ENCODE assay signal across 26 cellular contexts in the genomic region with DNA sequence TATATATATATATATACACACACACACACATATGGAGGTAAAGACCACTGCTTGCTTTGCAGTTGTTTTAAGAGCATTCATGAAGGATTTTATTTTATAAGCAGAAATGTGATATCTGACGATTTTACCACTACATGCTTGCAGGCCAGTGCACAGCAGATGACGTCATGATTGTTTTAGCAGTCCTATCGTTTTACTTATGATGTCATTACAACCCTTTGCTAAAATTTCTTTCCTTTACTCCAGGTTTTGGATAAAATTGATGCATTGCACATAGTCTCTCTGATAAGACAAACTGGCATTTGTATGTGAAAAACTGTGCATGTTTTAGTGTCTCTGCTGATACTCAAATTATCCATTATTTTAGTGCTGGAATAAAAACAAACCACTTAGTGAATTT. TPM values are rescaled to one million over a fixed set of nuclear protein-coding genes. Genes with fewer than 3 reads are reported as not detected.
DNase-seq lines count a peak whose midpoint lies in the region; ATAC-seq and TF ChIP-seq lines count a peak whose summit lies in the region.
"Had no signal": no experiment of that assay in that cellular context is flagged by ENCODE, and none has a peak within 500 bp of the region (broad histone marks: within the 10 kb centered on the region; RNA-seq: fewer than 3 reads in every experiment).

No MANE protein-coding gene starts in this region.

- peaks cover 0 to 4% (median 0%) of the 10 kb centered on the region in 3 donors for H3K36me3 ChIP-seq in esophagus squamous epithelium
- H3K36me3 ChIP-seq in rectal smooth muscle tissue (ENCODE audit: control insufficient read depth, insufficient read depth, low read length) = no peaks in the 10 kb centered on the region
- H3K36me3 ChIP-seq: BLaER1, pancreas, upper lobe of left lung had no signal

- ATAC-seq in HG02610 (IDR thresholded peaks at IDR 0.05; ENCODE audit: unreplicated experiment) (no peak), HG02938 (IDR thresholded peaks at IDR 0.05; ENCODE audit: unreplicated experiment) (no peak), GM18502 (IDR thresholded peaks at IDR 0.05; ENCODE audit: poor library complexity, unreplicated experiment) (no peak)
- ATAC-seq: body of pancreas, foreskin keratinocyte, heart right ventricle, mucosa of descending colon, pancreas, SK-N-SH treated with all-trans-retinoic acid at 6 μM for 48 hours had no signal

- 43 to 51% methylated on average over 3 of the region's 3 CpGs for WGBS in esophagus squamous epithelium, 2 donors

- CTCF ChIA-PET in HEK293T (lab: Yijun Ruan, JAX) = no interaction called here

- H3K4me1 ChIP-seq in esophagus squamous epithelium = peaks cover 14 to 97% (median 43%) of the 10 kb centered on the region in 3 donors
- peaks cover 16% of the 10 kb centered on the region for H3K4me1 ChIP-seq in rectal smooth muscle tissue (ENCODE audit: control insufficient read depth, insufficient read depth, low read length)
- H3K4me1 ChIP-seq: BLaER1 had no signal

- TF ChIP-seq POLR2A in esophagus squamous epithelium (IDR thresholded peaks at IDR 0.05) = no peak

- H3K9me3 ChIP-seq in esophagus squamous epithelium = no peaks in the 10 kb centered on the region
- H3K9me3 ChIP-seq: BLaER1, body of pancreas, heart right ventricle, MG63, mucosa of descending colon, pancreas, upper lobe of left lung had no signal

- H3K27me3 ChIP-seq in esophagus squamous epithelium (no peaks in the 10 kb centered on the region), rectal smooth muscle tissue (ENCODE audit: control insufficient read depth, insufficient read depth, low read length) (no peaks in the 10 kb centered on the region)
- H3K27me3 ChIP-seq: BLaER1, body of pancreas, foreskin keratinocyte, heart right ventricle, MG63, pancreas, upper lobe of left lung had no signal

- H3K27ac ChIP-seq in esophagus squamous epithelium = peak overlapping the region in 3 of 4 donors; percentile 30 to 80 (median 77)
- H3K27ac ChIP-seq in rectal smooth muscle tissue (ENCODE audit: low read depth, low read length) = peak overlapping the region; percentile 8
- H3K27ac ChIP-seq: BLaER1, heart right ventricle had no signal

- H3K9ac ChIP-seq in rectal smooth muscle tissue (ENCODE audit: low read length) = no peak overlapping the region
- H3K9ac ChIP-seq: BLaER1 had no signal

- no peak for TF ChIP-seq CTCF in esophagus squamous epithelium (IDR thresholded peaks at IDR 0.05)

- peak; percentile 29 for DNase-seq in Daoy (ENCODE audit: low read depth)
- DNase-seq in HEK293T (ENCODE audit: extremely low spot score) = peak; percentile 26
- no peak for DNase-seq in esophagus squamous epithelium (lab: John Stamatoyannopoulos, UW)
- no peak for DNase-seq in SW 1271 (lab: John Stamatoyannopoulos, UW)
- DNase-seq: activated gamma-delta T cell treated with Interleukin-2 at 50 U/mL for 16 hours; body of pancreas; DMS79 treated with DMSO at 0.1 percent for 48 hours; GOT3; heart right ventricle; KBM-7; kidney glomerular epithelial cell; MG63; mucosa of descending colon; NCI-H2081; pancreas; stimulated activated CD4-positive, alpha-beta T cell treated with anti-CD3 and anti-CD28 coated beads, Interleukin-2, amount 100 ng/mL, for 48 hours; T-helper 2 cell; upper lobe of left lung had no signal

- H3K4me3 ChIP-seq in esophagus squamous epithelium (no peak overlapping the region), rectal smooth muscle tissue (ENCODE audit: low read length) (no peak overlapping the region)
- H3K4me3 ChIP-seq: BLaER1, body of pancreas, heart right ventricle, lung, MG63, mucosa of descending colon, pancreas, upper lobe of left lung had no signal

- intact Hi-C loops in esophagus squamous epithelium (cut with DNase I) = no loop called here

- POLR2A ChIA-PET in HEK293T (lab: Yijun Ruan, JAX) = interaction anchor here (1.3 kb wide), 1 partner anchor 269 kb away, joined by 3 read pairs; the partner anchor contains the start of gene SEC61G

TF ChIP-seq in HEK293T, 16 proteins besides CTCF, POLR2A, EP300 and RAD21:
- no peak for TF ChIP-seq NFRKB (IDR thresholded peaks at IDR 0.05)
- TF ChIP-seq TARDBP (IDR thresholded peaks at IDR 0.05) = no peak
- TF ChIP-seq FOXK2 (IDR thresholded peaks at IDR 0.05) = no peak
- TF ChIP-seq ELF4 (IDR thresholded peaks at IDR 0.05) = no peak
- no peak for TF ChIP-seq LEF1 (IDR thresholded peaks at IDR 0.05; ENCODE audit: borderline replicate concordance)
- no peak for TF ChIP-seq L3MBTL2 (conservative IDR thresholded peaks at IDR 0.05)
- TF ChIP-seq BHLHE40 (IDR thresholded peaks at IDR 0.05; ENCODE audit: borderline replicate concordance) = no peak
- TF ChIP-seq ZNF384 (IDR thresholded peaks at IDR 0.05) = no peak
- TF ChIP-seq, protein P1, sequence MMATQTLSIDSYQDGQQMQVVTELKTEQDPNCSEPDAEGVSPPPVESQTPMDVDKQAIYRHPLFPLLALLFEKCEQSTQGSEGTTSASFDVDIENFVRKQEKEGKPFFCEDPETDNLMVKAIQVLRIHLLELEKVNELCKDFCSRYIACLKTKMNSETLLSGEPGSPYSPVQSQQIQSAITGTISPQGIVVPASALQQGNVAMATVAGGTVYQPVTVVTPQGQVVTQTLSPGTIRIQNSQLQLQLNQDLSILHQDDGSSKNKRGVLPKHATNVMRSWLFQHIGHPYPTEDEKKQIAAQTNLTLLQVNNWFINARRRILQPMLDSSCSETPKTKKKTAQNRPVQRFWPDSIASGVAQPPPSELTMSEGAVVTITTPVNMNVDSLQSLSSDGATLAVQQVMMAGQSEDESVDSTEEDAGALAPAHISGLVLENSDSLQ (IDR thresholded peaks at IDR 0.05) = no peak
- TF ChIP-seq SUZ12 (IDR thresholded peaks at IDR 0.05) = no peak
- TF ChIP-seq ARNT (IDR thresholded peaks at IDR 0.05) = no peak
- no peak for TF ChIP-seq FOXA1 (IDR thresholded peaks at IDR 0.05)
- no peak for TF ChIP-seq SP1 (IDR thresholded peaks at IDR 0.05)
- no peak for TF ChIP-seq CTBP1 (IDR thresholded peaks at IDR 0.05; ENCODE audit: borderline replicate concordance)
- no peak for TF ChIP-seq FOXM1 (IDR thresholded peaks at IDR 0.05; ENCODE audit: borderline replicate concordance)

RNA-seq across cellular contexts. Expression of gene EGFR, which starts 9.2 kb away (rescaled TPM):
- 58.2 and 66.6 TPM in 2 replicates for total RNA-seq in Daoy (2014; rRNA removed; shearing (Covaris generic))
- total RNA-seq in esophagus squamous epithelium = 100 to 1,000 TPM in 1 of 4 donors, 10 to 100 TPM in 3; 66.1 to 108 (median 72.3) TPM

Comparison
In these comparisons a context has a peak if more than half of its experiments do, and no peak if none do; other contexts are left out.
1. DNase-seq: peak in Daoy (single experiment) and HEK293T (single experiment); none in esophagus squamous epithelium (single experiment) and SW 1271 (0 of 2).